Comparison of ENCODE assay signal across 1 cellular context in genomic region chr10:22997102-22997501, GRCh38.
TF ChIP-seq lines count a peak whose summit lies in the region.

No MANE protein-coding gene starts in this region.

TF ChIP-seq in WTC11, 78 proteins besides CTCF, POLR2A, EP300 and RAD21 (continued from another document):
- no peak for TF ChIP-seq HMGXB4 (CRISPR knock-in tag; IDR thresholded peaks at IDR 0.05)
- no peak for TF ChIP-seq NFE2L1 (CRISPR knock-in tag; IDR thresholded peaks at IDR 0.05)
- TF ChIP-seq KAT7 (CRISPR knock-in tag; IDR thresholded peaks at IDR 0.05; ENCODE audit: borderline replicate concordance) = no peak
- TF ChIP-seq ESRRA (CRISPR knock-in tag; IDR thresholded peaks at IDR 0.05; ENCODE audit: borderline replicate concordance) = no peak
- no peak for TF ChIP-seq GRHL2 (CRISPR knock-in tag; IDR thresholded peaks at IDR 0.05; ENCODE audit: insufficient replicate concordance, severe bottlenecking)
- TF ChIP-seq CREB1 (CRISPR knock-in tag; IDR thresholded peaks at IDR 0.05) = no peak
- TF ChIP-seq SP1 (CRISPR knock-in tag; conservative IDR thresholded peaks at IDR 0.05) = no peak
- TF ChIP-seq AFF4 (CRISPR knock-in tag; IDR thresholded peaks at IDR 0.05; ENCODE audit: borderline replicate concordance) = no peak
- TF ChIP-seq, protein P1, sequence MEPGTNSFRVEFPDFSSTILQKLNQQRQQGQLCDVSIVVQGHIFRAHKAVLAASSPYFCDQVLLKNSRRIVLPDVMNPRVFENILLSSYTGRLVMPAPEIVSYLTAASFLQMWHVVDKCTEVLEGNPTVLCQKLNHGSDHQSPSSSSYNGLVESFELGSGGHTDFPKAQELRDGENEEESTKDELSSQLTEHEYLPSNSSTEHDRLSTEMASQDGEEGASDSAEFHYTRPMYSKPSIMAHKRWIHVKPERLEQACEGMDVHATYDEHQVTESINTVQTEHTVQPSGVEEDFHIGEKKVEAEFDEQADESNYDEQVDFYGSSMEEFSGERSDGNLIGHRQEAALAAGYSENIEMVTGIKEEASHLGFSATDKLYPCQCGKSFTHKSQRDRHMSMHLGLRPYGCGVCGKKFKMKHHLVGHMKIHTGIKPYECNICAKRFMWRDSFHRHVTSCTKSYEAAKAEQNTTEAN (CRISPR knock-in tag; IDR thresholded peaks at IDR 0.05) = no peak
- TF ChIP-seq ATF3 (CRISPR knock-in tag; conservative IDR thresholded peaks at IDR 0.05) = no peak
- TF ChIP-seq, protein P2, sequence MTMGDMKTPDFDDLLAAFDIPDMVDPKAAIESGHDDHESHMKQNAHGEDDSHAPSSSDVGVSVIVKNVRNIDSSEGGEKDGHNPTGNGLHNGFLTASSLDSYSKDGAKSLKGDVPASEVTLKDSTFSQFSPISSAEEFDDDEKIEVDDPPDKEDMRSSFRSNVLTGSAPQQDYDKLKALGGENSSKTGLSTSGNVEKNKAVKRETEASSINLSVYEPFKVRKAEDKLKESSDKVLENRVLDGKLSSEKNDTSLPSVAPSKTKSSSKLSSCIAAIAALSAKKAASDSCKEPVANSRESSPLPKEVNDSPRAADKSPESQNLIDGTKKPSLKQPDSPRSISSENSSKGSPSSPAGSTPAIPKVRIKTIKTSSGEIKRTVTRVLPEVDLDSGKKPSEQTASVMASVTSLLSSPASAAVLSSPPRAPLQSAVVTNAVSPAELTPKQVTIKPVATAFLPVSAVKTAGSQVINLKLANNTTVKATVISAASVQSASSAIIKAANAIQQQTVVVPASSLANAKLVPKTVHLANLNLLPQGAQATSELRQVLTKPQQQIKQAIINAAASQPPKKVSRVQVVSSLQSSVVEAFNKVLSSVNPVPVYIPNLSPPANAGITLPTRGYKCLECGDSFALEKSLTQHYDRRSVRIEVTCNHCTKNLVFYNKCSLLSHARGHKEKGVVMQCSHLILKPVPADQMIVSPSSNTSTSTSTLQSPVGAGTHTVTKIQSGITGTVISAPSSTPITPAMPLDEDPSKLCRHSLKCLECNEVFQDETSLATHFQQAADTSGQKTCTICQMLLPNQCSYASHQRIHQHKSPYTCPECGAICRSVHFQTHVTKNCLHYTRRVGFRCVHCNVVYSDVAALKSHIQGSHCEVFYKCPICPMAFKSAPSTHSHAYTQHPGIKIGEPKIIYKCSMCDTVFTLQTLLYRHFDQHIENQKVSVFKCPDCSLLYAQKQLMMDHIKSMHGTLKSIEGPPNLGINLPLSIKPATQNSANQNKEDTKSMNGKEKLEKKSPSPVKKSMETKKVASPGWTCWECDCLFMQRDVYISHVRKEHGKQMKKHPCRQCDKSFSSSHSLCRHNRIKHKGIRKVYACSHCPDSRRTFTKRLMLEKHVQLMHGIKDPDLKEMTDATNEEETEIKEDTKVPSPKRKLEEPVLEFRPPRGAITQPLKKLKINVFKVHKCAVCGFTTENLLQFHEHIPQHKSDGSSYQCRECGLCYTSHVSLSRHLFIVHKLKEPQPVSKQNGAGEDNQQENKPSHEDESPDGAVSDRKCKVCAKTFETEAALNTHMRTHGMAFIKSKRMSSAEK (CRISPR knock-in tag; IDR thresholded peaks at IDR 0.05; ENCODE audit: borderline replicate concordance) = no peak
